1 cellular context compared by ENCODE assay signal in genomic region chr12:34625116-34625515, GRCh38.
TF ChIP-seq lines count a peak whose summit lies in the region.

No MANE protein-coding gene starts in this region.

TF ChIP-seq in SK-N-SH treated with all-trans-retinoic acid at 6 μM for 48 hours, 23 proteins besides CTCF, POLR2A, EP300 and RAD21 (continued from another document):
- no peak for TF ChIP-seq TSHZ2 (CRISPR knock-in tag; IDR thresholded peaks at IDR 0.05)
- no peak for TF ChIP-seq CSDC2 (CRISPR knock-in tag; IDR thresholded peaks at IDR 0.05)
- no peak for TF ChIP-seq ISL1 (CRISPR knock-in tag; IDR thresholded peaks at IDR 0.05)
- no peak for TF ChIP-seq ZFP30 (CRISPR knock-in tag; IDR thresholded peaks at IDR 0.05)
- TF ChIP-seq SNAI2 (CRISPR knock-in tag; IDR thresholded peaks at IDR 0.05): no peak
- no peak for TF ChIP-seq OSR1 (CRISPR knock-in tag; IDR thresholded peaks at IDR 0.05)
- TF ChIP-seq ZC3H10 (CRISPR knock-in tag; IDR thresholded peaks at IDR 0.05): no peak
- TF ChIP-seq TCF4 (CRISPR knock-in tag; IDR thresholded peaks at IDR 0.05; ENCODE audit: borderline replicate concordance): no peak
- TF ChIP-seq CSRNP3 (CRISPR knock-in tag; IDR thresholded peaks at IDR 0.05): no peak
- no peak for TF ChIP-seq ZFP3 (CRISPR knock-in tag; IDR thresholded peaks at IDR 0.05)
- TF ChIP-seq TOX (CRISPR knock-in tag; IDR thresholded peaks at IDR 0.05; ENCODE audit: borderline replicate concordance): no peak
